Comparison of ENCODE assay signal across 9 cellular contexts in genomic region chr15:28935316-28935715, GRCh38. TPM values are rescaled to one million over a fixed set of nuclear protein-coding genes. Genes with fewer than 3 reads are reported as not detected.
DNase-seq lines count a peak whose midpoint lies in the region; ATAC-seq and TF ChIP-seq lines count a peak whose summit lies in the region.
"Had no signal": no experiment of that assay in that cellular context is flagged by ENCODE, and none has a peak within 500 bp of the region (broad histone marks: within the 10 kb centered on the region; RNA-seq: fewer than 3 reads in every experiment).

No MANE protein-coding gene starts in this region.

- H3K27ac ChIP-seq in WERI-Rb-1 (no peak overlapping the region), temporal lobe (ENCODE audit: low read depth, low read length) (peak overlapping the region; percentile 70), colonic mucosa (no peak overlapping the region)
- H3K27ac ChIP-seq: neutrophil had no signal

- no peaks in the 10 kb centered on the region for H3K4me1 ChIP-seq in colonic mucosa

- ATAC-seq in Right ventricle myocardium inferior = no peak
- ATAC-seq in esophagus mucosa = no peak

- H3K9me3 ChIP-seq in WERI-Rb-1 (ENCODE audit: severe bottlenecking) (no peaks in the 10 kb centered on the region), colonic mucosa (no peaks in the 10 kb centered on the region)
- H3K9me3 ChIP-seq: neutrophil had no signal

- no peak overlapping the region for H3K4me3 ChIP-seq in WERI-Rb-1 (ENCODE audit: low read depth, low read length)
- no peak overlapping the region for H3K4me3 ChIP-seq in epithelial cell of proximal tubule (ENCODE audit: low read depth, low read length)
- H3K4me3 ChIP-seq in colonic mucosa = no peak overlapping the region

- H3K36me3 ChIP-seq in WERI-Rb-1 (no peaks in the 10 kb centered on the region), colonic mucosa (no peaks in the 10 kb centered on the region)
- H3K36me3 ChIP-seq: neutrophil had no signal

- peak; percentile 63 for DNase-seq in cardiac septum (ENCODE audit: low spot score)
- no peak for DNase-seq in Right ventricle myocardium inferior (ENCODE audit: missing footprints)
- no peak for DNase-seq in WERI-Rb-1
- DNase-seq in epithelial cell of proximal tubule (ENCODE audit: low read depth) = no peak
- no peak for DNase-seq in colonic mucosa
- no peak for DNase-seq in NCI-H1417 (lab: John Stamatoyannopoulos, UW)

- H3K27me3 ChIP-seq in WERI-Rb-1 (ENCODE audit: insufficient read depth, low read depth, severe bottlenecking) (no peaks in the 10 kb centered on the region), colonic mucosa (no peaks in the 10 kb centered on the region)

- intact Hi-C loops in cardiac septum (cut with DNase I) (no loop called here), Right ventricle myocardium inferior (cut with DNase I) (no loop called here), colonic mucosa (cut with DNase I) (no loop called here)

- no peak overlapping the region for H3K9ac ChIP-seq in colonic mucosa (ENCODE audit: low read depth in 2 of 2, low read length in 2 of 2)

- TF ChIP-seq CTCF in WERI-Rb-1 (IDR thresholded peaks at IDR 0.05; ENCODE audit: low read depth, low read length) (peak; percentile 38; the same call in 1 of the 2 replicates), epithelial cell of proximal tubule (conservative IDR thresholded peaks at IDR 0.05; ENCODE audit: low read depth, low read length) (peak; percentile 45), colonic mucosa (IDR thresholded peaks at IDR 0.05) (no peak)

RNA-seq across cellular contexts. Expression of gene APBA2, which starts 49.5 kb away (rescaled TPM):
- total RNA-seq in cardiac septum = 0.57 TPM
- total RNA-seq in Right ventricle myocardium inferior = 2.0 TPM
- total RNA-seq in epithelial cell of proximal tubule = 30.0 and 36.5 TPM in 2 replicates
- 91.7 TPM for total RNA-seq in temporal lobe
- 1 to 10 TPM in 1 of 2 donors, under 1 TPM in 1; 0.77 to 1.0 TPM for total RNA-seq in colonic mucosa
- 0.24 TPM for total RNA-seq in esophagus mucosa

Comparison
In these comparisons a context has a peak if more than half of its experiments do, and no peak if none do; other contexts are left out.
1. RNA of gene APBA2, which starts 49.5 kb away (total RNA-seq): 91.7 TPM in temporal lobe (single experiment) and 30.0 to 36.5 TPM in epithelial cell of proximal tubule; 2.0 TPM in Right ventricle myocardium inferior (single experiment), 0.77 to 1.0 TPM in colonic mucosa, 0.57 TPM in cardiac septum (single experiment) and 0.24 TPM in esophagus mucosa (single experiment); every median in the first group is over 10 times any median in the second.